ENCODE assay signal across 13 cellular contexts in genomic region chr4:76153356-76153755, GRCh38. TPM values are rescaled to one million over a fixed set of nuclear protein-coding genes. Genes with fewer than 3 reads are reported as not detected.
DNase-seq lines count a peak whose midpoint lies in the region; TF ChIP-seq lines count a peak whose summit lies in the region.
"Had no signal": no experiment of that assay in that cellular context is flagged by ENCODE, and none has a peak within 500 bp of the region (broad histone marks: within the 10 kb centered on the region; RNA-seq: fewer than 3 reads in every experiment).

No MANE protein-coding gene starts in this region.

- peaks cover 8% of the 10 kb centered on the region for H3K9me3 Mint-ChIP-seq in MCF 10A (ENCODE audit: unreplicated experiment)

- no peak overlapping the region for H3K27ac Mint-ChIP-seq in MCF 10A (ENCODE audit: low read depth, unreplicated experiment)
- H3K27ac Mint-ChIP-seq: CD8-positive, alpha-beta T cell had no signal

- no peaks in the 10 kb centered on the region for H3K27me3 Mint-ChIP-seq in MCF 10A (ENCODE audit: insufficient read depth, unreplicated experiment)

- H3K23ac ChIP-seq in trophoblast cell (ENCODE audit: low read length) = no peak overlapping the region

- H2BK5ac ChIP-seq in trophoblast cell (ENCODE audit: low read depth, low read length, poor library complexity) = no peak overlapping the region

- H3K79me2 ChIP-seq in trophoblast cell (ENCODE audit: control insufficient read depth, insufficient read depth, low read length, poor library complexity) = peaks cover 2% of the 10 kb centered on the region
- H3K79me2 ChIP-seq in smooth muscle cell (ENCODE audit: low read depth) = peaks cover 8% of the 10 kb centered on the region

- no peak overlapping the region for H2AK5ac ChIP-seq in trophoblast cell (ENCODE audit: low read length)

- H3K4ac ChIP-seq in trophoblast cell (ENCODE audit: low read depth, low read length) = no peak overlapping the region

- POLR2A ChIA-PET in MCF 10A (lab: Yijun Ruan, JAX) = no interaction called here

- no peak overlapping the region for H4K8ac ChIP-seq in trophoblast cell (ENCODE audit: low read depth, low read length)

- CTCF ChIA-PET in MCF 10A (lab: Yijun Ruan, JAX) = no interaction called here

- no peak for TF ChIP-seq CTCF in smooth muscle cell (IDR thresholded peaks at IDR 0.05; ENCODE audit: borderline replicate concordance, insufficient read depth, poor library complexity, severe bottlenecking)
- TF ChIP-seq CTCF in MCF 10A (IDR thresholded peaks at IDR 0.05; ENCODE audit: unreplicated experiment) = no peak

- H3K9me3 ChIP-seq in trophoblast cell (ENCODE audit: insufficient read depth, low read depth, low read length) (no peaks in the 10 kb centered on the region), smooth muscle cell (replicated peaks; ENCODE audit: low read depth) (no peaks in the 10 kb centered on the region)

- H2AFZ ChIP-seq in trophoblast cell (ENCODE audit: insufficient read depth, low read length, poor library complexity) = no peak overlapping the region
- H2AFZ ChIP-seq in smooth muscle cell (ENCODE audit: low read depth) = no peak overlapping the region
- H2AFZ ChIP-seq: GM23248 had no signal

- H3K27me3 ChIP-seq in trophoblast cell (ENCODE audit: insufficient read depth, low read length) = no peaks in the 10 kb centered on the region
- H3K27me3 ChIP-seq in smooth muscle cell (ENCODE audit: low read depth) = no peaks in the 10 kb centered on the region

- no peak overlapping the region for H4K91ac ChIP-seq in trophoblast cell (ENCODE audit: low read depth, low read length)

- H3K4me1 ChIP-seq in trophoblast cell (ENCODE audit: control insufficient read depth in 1 of 2, insufficient read depth in 2 of 2, low read length in 2 of 2) (no peaks in the 10 kb centered on the region), smooth muscle cell (ENCODE audit: low read depth) (peaks cover 7% of the 10 kb centered on the region)

- H3K4me3 ChIP-seq in trophoblast cell (ENCODE audit: low read depth, low read length) (no peak overlapping the region), smooth muscle cell (no peak overlapping the region)
- H3K4me3 ChIP-seq: GM23248 had no signal

- intact Hi-C loops in MCF 10A (cut with micrococcal nuclease) = no loop called here

- H3F3A ChIP-seq in smooth muscle cell (ENCODE audit: low read depth) = no peaks in the 10 kb centered on the region

- H3K27ac ChIP-seq in caudate nucleus (ENCODE audit: low read depth, low read length) (peak overlapping the region; percentile 69), trophoblast cell (ENCODE audit: low read depth, low read length) (no peak overlapping the region), smooth muscle cell (ENCODE audit: low read depth) (no peak overlapping the region)
- H3K27ac ChIP-seq: 22Rv1, GM23248 had no signal

- H2BK120ac ChIP-seq in trophoblast cell (ENCODE audit: insufficient read depth, low read length, poor library complexity) = no peak overlapping the region

- WGBS in trophoblast cell (ENCODE audit: extremely low coverage, insufficient coverage, insufficient read length) = no CpG with 5 or more reads among the region's 2 CpGs
- WGBS in smooth muscle cell (ENCODE audit: low lambda C conversion rate) = 96% methylated on average over 2 of the region's 2 CpGs

- no peak overlapping the region for H3K4me2 ChIP-seq in trophoblast cell (ENCODE audit: low read length)
- no peak overlapping the region for H3K4me2 ChIP-seq in smooth muscle cell

- no peak overlapping the region for H4K12ac ChIP-seq in trophoblast cell (ENCODE audit: low read depth, low read length)

- BruUV-seq in MCF 10A (replicated peaks; lab: Mats Ljungman, UMichigan) = no TSS peak

- H3K9ac ChIP-seq in trophoblast cell (ENCODE audit: low read length) (no peak overlapping the region), smooth muscle cell (ENCODE audit: low read depth) (no peak overlapping the region)
- H3K9ac ChIP-seq: GM23248 had no signal

- H2BK12ac ChIP-seq in trophoblast cell (ENCODE audit: low read length) = no peak overlapping the region

- H3K4me3 Mint-ChIP-seq in MCF 10A (ENCODE audit: unreplicated experiment) = no peak overlapping the region
- H3K4me3 Mint-ChIP-seq: CD14-positive monocyte; CD8-positive, alpha-beta T cell had no signal

- H3K14ac ChIP-seq in trophoblast cell (ENCODE audit: low read length) = no peak overlapping the region

- H4K20me1 ChIP-seq in smooth muscle cell (ENCODE audit: low read depth) = no peaks in the 10 kb centered on the region

- no peak overlapping the region for H3K18ac ChIP-seq in trophoblast cell (ENCODE audit: low read length)

- DNase-seq in COLO829 (ENCODE audit: low spot score) = peak; percentile 63
- no peak for DNase-seq in caudate nucleus (lab: John Stamatoyannopoulos, UW)
- DNase-seq in globus pallidus (ENCODE audit: low spot score) = peak; percentile 71
- peak; percentile 79 for DNase-seq in pons (ENCODE audit: low spot score)
- no peak for DNase-seq in iPS-NIHi11 (ENCODE audit: low spot score)
- no peak for DNase-seq in trophoblast cell
- no peak for DNase-seq in smooth muscle cell (lab: John Stamatoyannopoulos, UW; ENCODE audit: unreplicated experiment)
- DNase-seq in MCF 10A (ENCODE audit: unreplicated experiment) = no peak
- DNase-seq: CD8-positive, alpha-beta T cell; DMS 273 treated with DMSO at 0.1 percent for 48 hours; GM23248 had no signal

- peaks cover 8% of the 10 kb centered on the region for H3K36me3 Mint-ChIP-seq in MCF 10A (ENCODE audit: insufficient read depth, unreplicated experiment)

- no peaks in the 10 kb centered on the region for H3K36me3 ChIP-seq in trophoblast cell (ENCODE audit: control insufficient read depth in 1 of 2, insufficient read depth in 2 of 2, low read length in 2 of 2)
- no peaks in the 10 kb centered on the region for H3K36me3 ChIP-seq in smooth muscle cell (ENCODE audit: low read depth)

- H3K79me1 ChIP-seq in trophoblast cell (ENCODE audit: low read length) = no peaks in the 10 kb centered on the region

- peaks cover 6% of the 10 kb centered on the region for H3K4me1 Mint-ChIP-seq in MCF 10A (ENCODE audit: insufficient read depth, unreplicated experiment)

RNA-seq across cellular contexts. Expression of gene NUP54, which starts 5.2 kb away (rescaled TPM):
- 28.5 and 29.6 TPM in 2 replicates for polyA plus RNA-seq in trophoblast cell (2013)
- total RNA-seq in smooth muscle cell (52.6 and 61.7 TPM in 2 replicates), MCF 10A (2022) (46.9 and 51.5 TPM in 2 replicates)
- polyA plus RNA-seq in smooth muscle cell = 36.3 and 38.3 TPM in 2 replicates

Comparison
In these comparisons a context has a peak if more than half of its experiments do, and no peak if none do; other contexts are left out.
1. DNase-seq: peak in COLO829 (single experiment), globus pallidus (single experiment) and pons (single experiment); none in caudate nucleus (0 of 61), iPS-NIHi11 (single experiment), trophoblast cell (0 of 2), smooth muscle cell (single experiment) and MCF 10A (single experiment).